In genomic region chr5:148809781-148810524, GRCh38 we compare ENCODE assay signal across 10 cellular contexts. TPM values are rescaled to one million over a fixed set of nuclear protein-coding genes. Genes with fewer than 3 reads are reported as not detected.
A peak's percentile ranks its signal among the peaks of the same experiment; 100 is the strongest.
DNase-seq lines count a peak whose midpoint lies in the region; ATAC-seq and TF ChIP-seq lines count a peak whose summit lies in the region.
"Had no signal": no experiment of that assay in that cellular context is flagged by ENCODE, and none has a peak within 500 bp of the region (broad histone marks: within the 10 kb centered on the region; RNA-seq: fewer than 3 reads in every experiment).

No MANE protein-coding gene starts in this region.

- no peaks in the 10 kb centered on the region for H3K27me3 Mint-ChIP-seq in activated CD8-positive, alpha-beta memory T cell treated with anti-CD3 and anti-CD28 coated beads, Interleukin-2, amount 10 ng/mL, durations not matched to agents 7 days and 5 days
- no peaks in the 10 kb centered on the region for H3K27me3 Mint-ChIP-seq in stimulated activated naive B cell treated with anti-CD40 and anti-IgM and Interleukin-4, amounts not matched to agents 10 μg/mL and 1 μg/mL and 100 μg/mL, for 72 hours

- ATAC-seq in activated CD8-positive, alpha-beta memory T cell treated with anti-CD3 and anti-CD28 coated beads, Interleukin-2, amount 10 ng/mL, durations not matched to agents 7 days and 5 days = no peak
- ATAC-seq in stimulated activated naive B cell treated with anti-CD40 and anti-IgM and Interleukin-4, amounts not matched to agents 10 μg/mL and 1 μg/mL and 100 μg/mL, for 72 hours (replicated peaks) = no peak
- ATAC-seq in HG02870 (IDR thresholded peaks at IDR 0.05; ENCODE audit: unreplicated experiment) = no peak

- no peaks in the 10 kb centered on the region for H3K36me3 ChIP-seq in PC-9 (ENCODE audit: low read depth)
- no peaks in the 10 kb centered on the region for H3K36me3 ChIP-seq in duodenal mucosa (ENCODE audit: control insufficient read depth in 1 of 2, insufficient read depth in 2 of 2, low read length in 2 of 2)

- H3K27me3 ChIP-seq in PC-9 (ENCODE audit: insufficient read depth, low read depth) = no peaks in the 10 kb centered on the region
- no peaks in the 10 kb centered on the region for H3K27me3 ChIP-seq in duodenal mucosa (ENCODE audit: control insufficient read depth in 1 of 2, insufficient read depth in 2 of 2, low read length in 2 of 2)

- peak overlapping the region; percentile 80 for H3K4me3 Mint-ChIP-seq in activated CD8-positive, alpha-beta memory T cell treated with anti-CD3 and anti-CD28 coated beads, Interleukin-2, amount 10 ng/mL, durations not matched to agents 7 days and 5 days
- H3K4me3 Mint-ChIP-seq in stimulated activated naive B cell treated with anti-CD40 and anti-IgM and Interleukin-4, amounts not matched to agents 10 μg/mL and 1 μg/mL and 100 μg/mL, for 72 hours = peak overlapping the region; percentile 50 to 73

- no peaks in the 10 kb centered on the region for H3K9me3 Mint-ChIP-seq in activated CD8-positive, alpha-beta memory T cell treated with anti-CD3 and anti-CD28 coated beads, Interleukin-2, amount 10 ng/mL, durations not matched to agents 7 days and 5 days (ENCODE audit: low read depth)
- H3K9me3 Mint-ChIP-seq in stimulated activated naive B cell treated with anti-CD40 and anti-IgM and Interleukin-4, amounts not matched to agents 10 μg/mL and 1 μg/mL and 100 μg/mL, for 72 hours = no peaks in the 10 kb centered on the region

- POLR2A ChIA-PET in PC-9 (lab: Charles Lee; ENCODE audit: unreplicated experiment) = no interaction called here

- H3K4me3 ChIP-seq in PC-9 = peak overlapping the region; percentile 62
- H3K4me3 ChIP-seq in duodenal mucosa (ENCODE audit: low read depth in 1 of 2, low read length in 2 of 2) = peak overlapping the region; percentile 65 to 70

- H3K79me2 ChIP-seq in PC-9 (ENCODE audit: low read depth) = no peaks in the 10 kb centered on the region

- CTCF ChIA-PET in activated CD8-positive, alpha-beta memory T cell treated with anti-CD3 and anti-CD28 coated beads, Interleukin-2, amount 10 ng/mL, durations not matched to agents 7 days and 5 days (lab: Charles Lee) = interaction anchor here (0.7 to 4.4 kb wide), 5 partner anchors 11 to 176 kb away, joined by 3 to 30 read pairs (median 5); partner anchors contain the start of gene ADRB2
- CTCF ChIA-PET in PC-9 (lab: Charles Lee) = no interaction called here

- H3K9ac ChIP-seq in duodenal mucosa (ENCODE audit: low read depth in 1 of 2, low read length in 2 of 2) = peak overlapping the region in 1 of 2 donors; percentile 49

- peaks cover 11% of the 10 kb centered on the region; the same call in 1 of the 2 replicates for H3F3A ChIP-seq in PC-9 (ENCODE audit: insufficient read depth, low read depth)

- H3K4me1 Mint-ChIP-seq in activated CD8-positive, alpha-beta memory T cell treated with anti-CD3 and anti-CD28 coated beads, Interleukin-2, amount 10 ng/mL, durations not matched to agents 7 days and 5 days = peaks cover 55% of the 10 kb centered on the region
- H3K4me1 Mint-ChIP-seq in stimulated activated naive B cell treated with anti-CD40 and anti-IgM and Interleukin-4, amounts not matched to agents 10 μg/mL and 1 μg/mL and 100 μg/mL, for 72 hours = peaks cover 50 to 63% of the 10 kb centered on the region in 2 donors

- H3K4me2 ChIP-seq in PC-9 = peak overlapping the region; percentile 92

- H4K20me1 ChIP-seq in PC-9 (ENCODE audit: insufficient read depth) = no peaks in the 10 kb centered on the region

- peaks cover 26% of the 10 kb centered on the region for H3K4me1 ChIP-seq in PC-9 (replicated peaks; ENCODE audit: insufficient read depth)
- H3K4me1 ChIP-seq in duodenal mucosa (ENCODE audit: control insufficient read depth in 1 of 2, insufficient read depth in 2 of 2, low read length in 2 of 2) = peaks cover 11 to 16% of the 10 kb centered on the region in 2 donors

- H3K27ac Mint-ChIP-seq in activated CD8-positive, alpha-beta memory T cell treated with anti-CD3 and anti-CD28 coated beads, Interleukin-2, amount 10 ng/mL, durations not matched to agents 7 days and 5 days = peak overlapping the region; percentile 91
- peak overlapping the region; percentile 2 for H3K27ac Mint-ChIP-seq in stimulated activated naive B cell treated with anti-CD40 and anti-IgM and Interleukin-4, amounts not matched to agents 10 μg/mL and 1 μg/mL and 100 μg/mL, for 72 hours

- no peak for TF ChIP-seq CTCF in PC-9 (conservative IDR thresholded peaks at IDR 0.05)
- TF ChIP-seq CTCF in GM20000 (IDR thresholded peaks at IDR 0.05; ENCODE audit: extremely low read depth, missing control alignments) = no peak

- intact Hi-C loops in PC-9 (cut with micrococcal nuclease; ENCODE audit: unreplicated experiment) = loop anchor here (2.0 to 5.0 kb wide), 2 partner anchors 17 to 167 kb away; partner anchors contain the start of gene ADRB2

- no peaks in the 10 kb centered on the region for H3K9me2 ChIP-seq in PC-9 (ENCODE audit: insufficient read depth)

- no peak for DNase-seq in activated CD8-positive, alpha-beta memory T cell treated with anti-CD3 and anti-CD28 coated beads, Interleukin-2, amount 10 ng/mL, durations not matched to agents 7 days and 5 days
- DNase-seq in activated CD8-positive, alpha-beta memory T cell treated with anti-CD3 and anti-CD28 coated beads, Interleukin-2, amount 50 U/mL, for 4 hours = no peak
- peak in 1 of 2 experiments; percentile 40 for DNase-seq in PC-9
- DNase-seq in stimulated activated naive B cell treated with anti-CD40 and anti-IgM and Interleukin-4, amounts not matched to agents 10 μg/mL and 1 μg/mL and 100 μg/mL, for 72 hours = no peak
- no peak for DNase-seq in GM20000 (ENCODE audit: low spot score)
- DNase-seq in GF-D8 (lab: John Stamatoyannopoulos, UW) = no peak
- DNase-seq: activated gamma-delta T cell treated with Interleukin-2 at 50 U/mL for 16 hours; effector CD8-positive, alpha-beta T cell had no signal

- H3K27ac ChIP-seq in PC-9 (no peak overlapping the region), duodenal mucosa (ENCODE audit: low read depth, low read length) (no peak overlapping the region)

- no TSS peak for BruUV-seq in PC-9 (replicated peaks; lab: Mats Ljungman, UMichigan)

- peak overlapping the region; percentile 69 for H2AFZ ChIP-seq in PC-9

- H3K9me3 ChIP-seq in PC-9 (ENCODE audit: insufficient read depth, low read depth) (no peaks in the 10 kb centered on the region), duodenal mucosa (ENCODE audit: control insufficient read depth in 1 of 2, low read length in 2 of 2) (no peaks in the 10 kb centered on the region)

- peaks cover 1% of the 10 kb centered on the region for H3K36me3 Mint-ChIP-seq in activated CD8-positive, alpha-beta memory T cell treated with anti-CD3 and anti-CD28 coated beads, Interleukin-2, amount 10 ng/mL, durations not matched to agents 7 days and 5 days
- no peaks in the 10 kb centered on the region for H3K36me3 Mint-ChIP-seq in stimulated activated naive B cell treated with anti-CD40 and anti-IgM and Interleukin-4, amounts not matched to agents 10 μg/mL and 1 μg/mL and 100 μg/mL, for 72 hours

RNA-seq across cellular contexts. Expression of gene ADRB2, which starts 16.5 kb away (rescaled TPM):
- total RNA-seq in activated CD8-positive, alpha-beta memory T cell treated with anti-CD3 and anti-CD28 coated beads, Interleukin-2, amount 10 ng/mL, durations not matched to agents 7 days and 5 days = 1 to 10 TPM; 1.7 to 4.4 TPM
- total RNA-seq in PC-9 (2021) = 2.8 and 3.1 TPM in 2 replicates
